1 cellular context compared by ENCODE assay signal in the genomic region with DNA sequence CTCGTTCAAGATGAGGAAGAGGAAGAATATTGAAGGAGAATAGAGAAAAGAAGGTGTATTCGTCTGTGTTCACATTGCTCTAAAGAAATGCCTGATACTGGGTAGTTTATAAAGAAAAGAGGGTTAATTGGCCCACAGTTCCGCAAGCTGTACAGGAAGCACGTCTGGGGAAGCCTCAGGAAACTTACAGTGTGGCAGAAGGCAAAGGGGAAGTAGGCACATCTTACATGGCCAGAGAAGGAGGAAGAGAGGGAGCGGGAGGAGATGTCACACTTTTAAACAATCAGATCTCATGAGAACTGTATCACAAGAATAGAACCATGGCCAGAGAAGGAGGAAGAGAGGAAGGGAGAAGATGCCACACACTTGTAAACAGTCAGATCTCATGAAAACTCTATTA.
TF ChIP-seq lines count a peak whose summit lies in the region.

No MANE protein-coding gene starts in this region.

TF ChIP-seq in HepG2, 621 proteins besides CTCF, POLR2A, EP300 and RAD21 (continued from another document):
- TF ChIP-seq, protein P1, sequence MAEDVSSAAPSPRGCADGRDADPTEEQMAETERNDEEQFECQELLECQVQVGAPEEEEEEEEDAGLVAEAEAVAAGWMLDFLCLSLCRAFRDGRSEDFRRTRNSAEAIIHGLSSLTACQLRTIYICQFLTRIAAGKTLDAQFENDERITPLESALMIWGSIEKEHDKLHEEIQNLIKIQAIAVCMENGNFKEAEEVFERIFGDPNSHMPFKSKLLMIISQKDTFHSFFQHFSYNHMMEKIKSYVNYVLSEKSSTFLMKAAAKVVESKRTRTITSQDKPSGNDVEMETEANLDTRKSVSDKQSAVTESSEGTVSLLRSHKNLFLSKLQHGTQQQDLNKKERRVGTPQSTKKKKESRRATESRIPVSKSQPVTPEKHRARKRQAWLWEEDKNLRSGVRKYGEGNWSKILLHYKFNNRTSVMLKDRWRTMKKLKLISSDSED (CRISPR knock-in tag; IDR thresholded peaks at IDR 0.05): no peak
- TF ChIP-seq ATF7-NPFF (CRISPR knock-in tag; IDR thresholded peaks at IDR 0.05; ENCODE audit: low read depth) (no peak), SATB2 (CRISPR knock-in tag; IDR thresholded peaks at IDR 0.05) (no peak)
